1 cellular context compared by ENCODE assay signal in the genomic region with DNA sequence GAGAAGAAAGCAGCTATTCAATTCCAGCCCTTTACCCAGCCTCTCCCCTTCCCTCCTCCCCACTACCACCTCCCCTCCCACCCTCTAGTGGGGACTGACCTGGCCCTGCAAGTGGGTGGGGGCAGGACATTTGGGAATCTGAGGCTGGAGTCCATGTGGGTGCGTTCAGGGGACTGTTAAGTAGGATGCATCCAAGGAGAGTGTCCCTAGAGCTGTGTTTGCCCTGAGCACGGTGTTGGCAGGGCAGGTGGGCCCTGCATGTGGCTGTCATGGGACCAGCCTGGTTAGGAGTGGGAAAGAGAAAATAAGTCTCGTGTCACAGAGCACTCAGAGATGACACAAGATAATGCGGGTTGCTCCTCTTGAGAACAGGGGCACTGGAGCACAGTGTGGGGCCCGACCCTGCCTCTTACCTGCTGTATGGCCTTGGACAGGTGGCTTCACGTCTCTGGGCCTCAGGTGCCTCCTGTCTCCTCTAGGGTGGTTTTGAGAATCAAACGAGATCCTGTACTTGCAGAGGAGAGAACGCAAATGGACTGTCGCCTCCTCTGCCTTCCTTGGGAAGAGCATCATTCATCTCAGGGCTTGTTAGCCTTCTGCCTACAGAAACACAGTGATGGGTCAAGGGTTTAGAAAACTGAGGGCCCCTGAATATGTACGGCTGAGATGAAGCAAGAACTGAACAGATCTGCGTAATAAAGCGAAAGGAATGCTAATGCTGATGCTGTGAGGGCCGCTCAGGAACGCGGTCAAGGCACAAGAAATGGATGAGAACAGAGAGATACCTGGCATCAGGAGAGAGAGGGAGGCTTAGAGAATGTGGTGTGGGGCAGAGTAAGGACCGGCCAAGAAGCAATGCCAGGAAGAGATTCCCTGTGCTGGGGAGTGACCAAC.
TF ChIP-seq lines count a peak whose summit lies in the region.

No MANE protein-coding gene starts in this region.

TF ChIP-seq in HepG2, 621 proteins besides CTCF, POLR2A, EP300 and RAD21 (continued from another document and continues in another):
- TF ChIP-seq, protein P1, sequence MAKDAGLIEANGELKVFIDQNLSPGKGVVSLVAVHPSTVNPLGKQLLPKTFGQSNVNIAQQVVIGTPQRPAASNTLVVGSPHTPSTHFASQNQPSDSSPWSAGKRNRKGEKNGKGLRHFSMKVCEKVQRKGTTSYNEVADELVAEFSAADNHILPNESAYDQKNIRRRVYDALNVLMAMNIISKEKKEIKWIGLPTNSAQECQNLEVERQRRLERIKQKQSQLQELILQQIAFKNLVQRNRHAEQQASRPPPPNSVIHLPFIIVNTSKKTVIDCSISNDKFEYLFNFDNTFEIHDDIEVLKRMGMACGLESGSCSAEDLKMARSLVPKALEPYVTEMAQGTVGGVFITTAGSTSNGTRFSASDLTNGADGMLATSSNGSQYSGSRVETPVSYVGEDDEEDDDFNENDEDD (CRISPR knock-in tag; IDR thresholded peaks at IDR 0.05; ENCODE audit: borderline replicate concordance): peak; percentile 40; the same call in 1 of the 2 replicates
- TF ChIP-seq, protein P2, sequence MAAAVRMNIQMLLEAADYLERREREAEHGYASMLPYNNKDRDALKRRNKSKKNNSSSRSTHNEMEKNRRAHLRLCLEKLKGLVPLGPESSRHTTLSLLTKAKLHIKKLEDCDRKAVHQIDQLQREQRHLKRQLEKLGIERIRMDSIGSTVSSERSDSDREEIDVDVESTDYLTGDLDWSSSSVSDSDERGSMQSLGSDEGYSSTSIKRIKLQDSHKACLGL (CRISPR knock-in tag; IDR thresholded peaks at IDR 0.05): peak; percentile 71; the same call in 1 of the 2 replicates
- TF ChIP-seq CEBPB (IDR thresholded peaks at IDR 0.05; ENCODE audit: borderline replicate concordance, low read depth, low read length) (peak; percentile 90), ZSCAN25 (CRISPR knock-in tag; IDR thresholded peaks at IDR 0.05) (peak; percentile 98), ZNF784 (CRISPR knock-in tag; IDR thresholded peaks at IDR 0.05; ENCODE audit: borderline replicate concordance) (peak; percentile 93; the same call in 1 of the 2 replicates), ZNF614 (CRISPR knock-in tag; IDR thresholded peaks at IDR 0.05; ENCODE audit: borderline replicate concordance) (peak; percentile 73), ZBTB38 (CRISPR knock-in tag; IDR thresholded peaks at IDR 0.05) (no peak; the same call in none of the 2 replicates), LCORL (IDR thresholded peaks at IDR 0.05) (peak; percentile 56; the same call in 1 of the 2 replicates), LCORL (CRISPR knock-in tag; IDR thresholded peaks at IDR 0.05) (peak; percentile 98), ERF (CRISPR knock-in tag; IDR thresholded peaks at IDR 0.05) (0 out of 2 replicates have a peak, but pooled peaks have one; percentile 1), ZMAT3 (CRISPR knock-in tag; conservative IDR thresholded peaks at IDR 0.05) (peak; percentile 56), MAZ (IDR thresholded peaks at IDR 0.05; ENCODE audit: borderline replicate concordance, low read depth, low read length) (peak; percentile 15; the same call in 1 of the 2 replicates), MAZ (CRISPR knock-in tag; IDR thresholded peaks at IDR 0.05; ENCODE audit: low read depth) (no peak; the same call in none of the 2 replicates), IKZF5 (CRISPR knock-in tag; IDR thresholded peaks at IDR 0.05) (peak; percentile 20; the same call in 1 of the 2 replicates), SP5 (CRISPR knock-in tag; IDR thresholded peaks at IDR 0.05; ENCODE audit: borderline replicate concordance, low read depth) (peak; percentile 83), IRF2 (CRISPR knock-in tag; IDR thresholded peaks at IDR 0.05) (peak; percentile 57; the same call in 1 of the 2 replicates), ZNF768 (CRISPR knock-in tag; IDR thresholded peaks at IDR 0.05) (peak; percentile 89), PRDM4 (CRISPR knock-in tag; IDR thresholded peaks at IDR 0.05; ENCODE audit: borderline replicate concordance) (no peak), STAT5B (CRISPR knock-in tag; IDR thresholded peaks at IDR 0.05) (no peak), ZNF547 (CRISPR knock-in tag; IDR thresholded peaks at IDR 0.05) (no peak), FOXM1 (CRISPR knock-in tag; IDR thresholded peaks at IDR 0.05) (no peak), PITX1 (CRISPR knock-in tag; IDR thresholded peaks at IDR 0.05) (0 out of 2 replicates have a peak, but pooled peaks have one; percentile 9), ARHGAP35 (CRISPR knock-in tag; IDR thresholded peaks at IDR 0.05; ENCODE audit: borderline replicate concordance) (peak; percentile 8; the same call in 1 of the 2 replicates), GTF3A (CRISPR knock-in tag; conservative IDR thresholded peaks at IDR 0.05) (no peak), HNRNPL (IDR thresholded peaks at IDR 0.05; ENCODE audit: low read depth, low read length) (0 out of 2 replicates have a peak, but pooled peaks have one; percentile 6), MEF2D (CRISPR knock-in tag; IDR thresholded peaks at IDR 0.05) (peak; percentile 62; the same call in 1 of the 2 replicates), ZNF281 (CRISPR knock-in tag; IDR thresholded peaks at IDR 0.05; ENCODE audit: borderline replicate concordance) (peak; percentile 67; the same call in 1 of the 2 replicates), CEBPG (CRISPR knock-in tag; IDR thresholded peaks at IDR 0.05) (peak; percentile 54), CENPBD1 (CRISPR knock-in tag; IDR thresholded peaks at IDR 0.05; ENCODE audit: borderline replicate concordance, low read depth) (no peak)
- TF ChIP-seq, protein P3, sequence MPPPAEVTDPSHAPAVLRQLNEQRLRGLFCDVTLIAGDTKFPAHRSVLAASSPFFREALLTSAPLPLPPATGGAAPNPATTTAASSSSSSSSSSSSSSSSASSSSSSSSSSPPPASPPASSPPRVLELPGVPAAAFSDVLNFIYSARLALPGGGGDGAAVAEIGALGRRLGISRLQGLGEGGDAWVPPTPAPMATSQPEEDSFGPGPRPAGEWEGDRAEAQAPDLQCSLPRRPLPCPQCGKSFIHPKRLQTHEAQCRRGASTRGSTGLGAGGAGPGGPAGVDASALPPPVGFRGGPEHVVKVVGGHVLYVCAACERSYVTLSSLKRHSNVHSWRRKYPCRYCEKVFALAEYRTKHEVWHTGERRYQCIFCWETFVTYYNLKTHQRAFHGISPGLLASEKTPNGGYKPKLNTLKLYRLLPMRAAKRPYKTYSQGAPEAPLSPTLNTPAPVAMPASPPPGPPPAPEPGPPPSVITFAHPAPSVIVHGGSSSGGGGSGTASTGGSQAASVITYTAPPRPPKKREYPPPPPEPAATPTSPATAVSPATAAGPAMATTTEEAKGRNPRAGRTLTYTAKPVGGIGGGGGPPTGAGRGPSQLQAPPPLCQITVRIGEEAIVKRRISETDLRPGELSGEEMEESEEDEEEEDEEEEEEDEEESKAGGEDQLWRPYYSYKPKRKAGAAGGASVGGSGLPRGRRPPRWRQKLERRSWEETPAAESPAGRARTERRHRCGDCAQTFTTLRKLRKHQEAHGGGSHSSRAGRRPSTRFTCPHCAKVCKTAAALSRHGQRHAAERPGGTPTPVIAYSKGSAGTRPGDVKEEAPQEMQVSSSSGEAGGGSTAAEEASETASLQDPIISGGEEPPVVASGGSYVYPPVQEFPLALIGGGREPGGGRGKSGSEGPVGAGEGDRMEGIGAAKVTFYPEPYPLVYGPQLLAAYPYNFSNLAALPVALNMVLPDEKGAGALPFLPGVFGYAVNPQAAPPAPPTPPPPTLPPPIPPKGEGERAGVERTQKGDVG (CRISPR knock-in tag; IDR thresholded peaks at IDR 0.05; ENCODE audit: borderline replicate concordance): peak; percentile 99
- TF ChIP-seq, protein P4, sequence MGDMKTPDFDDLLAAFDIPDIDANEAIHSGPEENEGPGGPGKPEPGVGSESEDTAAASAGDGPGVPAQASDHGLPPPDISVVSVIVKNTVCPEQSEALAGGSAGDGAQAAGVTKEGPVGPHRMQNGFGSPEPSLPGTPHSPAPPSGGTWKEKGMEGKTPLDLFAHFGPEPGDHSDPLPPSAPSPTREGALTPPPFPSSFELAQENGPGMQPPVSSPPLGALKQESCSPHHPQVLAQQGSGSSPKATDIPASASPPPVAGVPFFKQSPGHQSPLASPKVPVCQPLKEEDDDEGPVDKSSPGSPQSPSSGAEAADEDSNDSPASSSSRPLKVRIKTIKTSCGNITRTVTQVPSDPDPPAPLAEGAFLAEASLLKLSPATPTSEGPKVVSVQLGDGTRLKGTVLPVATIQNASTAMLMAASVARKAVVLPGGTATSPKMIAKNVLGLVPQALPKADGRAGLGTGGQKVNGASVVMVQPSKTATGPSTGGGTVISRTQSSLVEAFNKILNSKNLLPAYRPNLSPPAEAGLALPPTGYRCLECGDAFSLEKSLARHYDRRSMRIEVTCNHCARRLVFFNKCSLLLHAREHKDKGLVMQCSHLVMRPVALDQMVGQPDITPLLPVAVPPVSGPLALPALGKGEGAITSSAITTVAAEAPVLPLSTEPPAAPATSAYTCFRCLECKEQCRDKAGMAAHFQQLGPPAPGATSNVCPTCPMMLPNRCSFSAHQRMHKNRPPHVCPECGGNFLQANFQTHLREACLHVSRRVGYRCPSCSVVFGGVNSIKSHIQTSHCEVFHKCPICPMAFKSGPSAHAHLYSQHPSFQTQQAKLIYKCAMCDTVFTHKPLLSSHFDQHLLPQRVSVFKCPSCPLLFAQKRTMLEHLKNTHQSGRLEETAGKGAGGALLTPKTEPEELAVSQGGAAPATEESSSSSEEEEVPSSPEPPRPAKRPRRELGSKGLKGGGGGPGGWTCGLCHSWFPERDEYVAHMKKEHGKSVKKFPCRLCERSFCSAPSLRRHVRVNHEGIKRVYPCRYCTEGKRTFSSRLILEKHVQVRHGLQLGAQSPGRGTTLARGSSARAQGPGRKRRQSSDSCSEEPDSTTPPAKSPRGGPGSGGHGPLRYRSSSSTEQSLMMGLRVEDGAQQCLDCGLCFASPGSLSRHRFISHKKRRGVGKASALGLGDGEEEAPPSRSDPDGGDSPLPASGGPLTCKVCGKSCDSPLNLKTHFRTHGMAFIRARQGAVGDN (CRISPR knock-in tag; IDR thresholded peaks at IDR 0.05): peak; percentile 95
